Comparison of ENCODE assay signal across 8 cellular contexts in the genomic region with DNA sequence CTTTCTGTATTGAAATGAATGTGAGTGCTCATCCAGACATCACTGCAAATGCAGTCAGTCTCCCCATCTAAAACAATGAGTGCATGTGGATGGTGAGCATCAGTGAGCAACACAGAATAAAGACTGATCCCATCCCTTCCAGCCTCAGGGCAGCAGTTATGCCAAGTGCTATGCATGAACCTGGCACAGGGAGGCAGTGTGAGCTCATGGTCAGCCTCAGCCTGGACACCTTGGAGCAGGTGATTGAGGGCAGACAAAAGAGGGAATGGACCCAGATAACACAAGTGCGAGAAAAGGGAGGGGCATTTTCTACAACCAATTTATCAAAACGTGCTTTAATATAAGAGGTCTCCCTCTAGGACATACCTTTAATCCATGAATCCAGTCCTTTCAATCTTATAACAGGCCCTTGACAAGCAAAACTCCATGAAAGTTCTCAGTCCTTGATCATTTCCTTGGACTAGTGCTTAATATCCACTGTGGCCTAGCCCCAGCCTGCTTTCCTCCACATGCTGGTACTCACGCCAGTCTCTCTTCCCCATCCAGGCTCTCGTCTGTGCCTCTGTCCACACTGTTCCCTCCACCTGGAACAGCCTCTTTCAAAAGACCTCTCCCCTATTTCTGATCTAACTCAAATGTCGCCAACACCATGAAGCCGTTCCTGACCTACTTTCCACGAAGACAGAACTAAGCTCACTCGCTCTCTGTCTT. TPM values are rescaled to one million over a fixed set of nuclear protein-coding genes. Genes with fewer than 3 reads are reported as not detected.
DNase-seq lines count a peak whose midpoint lies in the region; ATAC-seq, FAIRE-seq and TF ChIP-seq lines count a peak whose summit lies in the region.

No MANE protein-coding gene starts in this region.

- H3K9me3 ChIP-seq in A549 (no peaks in the 10 kb centered on the region), keratinocyte (ENCODE audit: control insufficient read depth, low read depth, low read length) (no peaks in the 10 kb centered on the region)

- H3K79me2 ChIP-seq in keratinocyte (ENCODE audit: control insufficient read depth, insufficient read depth, low read length): no peaks in the 10 kb centered on the region

- peak; percentile 57 to 72 for TF ChIP-seq RAD21 in A549 (conservative IDR thresholded peaks at IDR 0.05 in 1 of 2, IDR thresholded peaks at IDR 0.05 in 1 of 2)

- FAIRE-seq in A549 (lab: Jason Lieb, UNC): peak; percentile 65
- FAIRE-seq in keratinocyte (lab: Jason Lieb, UNC): no peak

- no peaks in the 10 kb centered on the region for H3K9me1 ChIP-seq in keratinocyte (ENCODE audit: control insufficient read depth, extremely low read depth, insufficient read depth, low read length)

- H3K4me2 ChIP-seq in A549: no peak overlapping the region
- H3K4me2 ChIP-seq in keratinocyte (ENCODE audit: control insufficient read depth, extremely low read depth, insufficient read depth, low read depth, low read length): no peak overlapping the region

- peak overlapping the region in 1 of 2 experiments; percentile 37; a peak in 2 of 6 replicates for H3K27ac ChIP-seq in A549
- H3K27ac ChIP-seq in keratinocyte (ENCODE audit: control insufficient read depth, insufficient read depth, low read length): no peak overlapping the region

- H3K9me3 Mint-ChIP-seq in effector memory CD8-positive, alpha-beta T cell: no peaks in the 10 kb centered on the region

- H3K27ac Mint-ChIP-seq in effector memory CD8-positive, alpha-beta T cell: no peak overlapping the region

- ATAC-seq in A549: peak; percentile 64 to 91; a peak in 4 of 6 replicates
- no peak for ATAC-seq in effector memory CD8-positive, alpha-beta T cell (replicated peaks)
- ATAC-seq in HG03039 (IDR thresholded peaks at IDR 0.05; ENCODE audit: unreplicated experiment): no peak
- ATAC-seq in HG03280 (IDR thresholded peaks at IDR 0.05; ENCODE audit: unreplicated experiment): no peak

- no peak overlapping the region for H2AFZ ChIP-seq in keratinocyte (ENCODE audit: control insufficient read depth, low read length)

- H3K27me3 ChIP-seq in keratinocyte (ENCODE audit: control insufficient read depth, extremely low read depth, insufficient read depth, low read length): no peaks in the 10 kb centered on the region

- no peaks in the 10 kb centered on the region for H3K4me1 Mint-ChIP-seq in effector memory CD8-positive, alpha-beta T cell (ENCODE audit: low read depth in 2 of 2)

- no peak overlapping the region for H3K4me3 Mint-ChIP-seq in effector memory CD8-positive, alpha-beta T cell

- H3K4me3 ChIP-seq in A549: no peak overlapping the region
- no peak overlapping the region for H3K4me3 ChIP-seq in keratinocyte (ENCODE audit: control insufficient read depth in 2 of 3, extremely low read depth in 1 of 3, insufficient read depth in 2 of 3, low read depth in 1 of 3, low read length in 3 of 3)

- peaks cover 11% of the 10 kb centered on the region for H3K4me1 ChIP-seq in A549
- H3K4me1 ChIP-seq in keratinocyte (ENCODE audit: control insufficient read depth, extremely low read depth, insufficient read depth, low read length): no peaks in the 10 kb centered on the region

- H4K20me1 ChIP-seq in keratinocyte (ENCODE audit: control insufficient read depth, extremely low read depth, insufficient read depth, low read length): no peaks in the 10 kb centered on the region

- CTCF ChIA-PET in A549 (lab: Yijun Ruan, JAX): interaction anchor here (1.0 to 8.2 kb wide), 6 partner anchors 10 to 290 kb away, joined by 3 to 44 read pairs (median 4); no protein-coding TSS in a partner anchor
- CTCF ChIA-PET in HEK293T (lab: Yijun Ruan, JAX): interaction anchor here (1.5 to 2.4 kb wide), 2 partner anchors 118 to 121 kb away, joined by 4 to 22 read pairs; no protein-coding TSS in a partner anchor

- POLR2A ChIA-PET in A549 (lab: Yijun Ruan, JAX) (no interaction called here), HEK293T (lab: Yijun Ruan, JAX) (no interaction called here)

- dilution Hi-C loops in keratinocyte (cut with MboI; ENCODE audit: extremely low pct_ligation_motif_present, low sequenced_read_pairs): no loop called here

- 83% methylated on average over 8 of the region's 8 CpGs for WGBS in A549 (ENCODE audit: missing lambda C conversion rate)

- TF ChIP-seq CTCF in A549 (IDR thresholded peaks at IDR 0.05) (peak; percentile 39), keratinocyte (optimal IDR thresholded peaks at IDR 0.05 in 1 of 3, IDR thresholded peaks at IDR 0.05 in 1 of 3, conservative IDR thresholded peaks at IDR 0.05 in 1 of 3; ENCODE audit: extremely low read depth in 1 of 3, insufficient read depth in 2 of 3, low read length in 3 of 3) (peak; percentile 85 to 97 (median 89))

- H3K27me3 Mint-ChIP-seq in effector memory CD8-positive, alpha-beta T cell: peaks cover 18 to 49% of the 10 kb centered on the region in 2 donors

- no peak for TF ChIP-seq EP300 in A549 (IDR thresholded peaks at IDR 0.05)

- DNase-seq in A549 (ENCODE audit: low read depth in 1 of 2, low spot score in 1 of 2) (peak in 1 of 2 experiments; percentile 45), HEK293T (ENCODE audit: extremely low spot score) (peak; percentile 15), amniotic epithelial cell (ENCODE audit: low read depth) (peak; percentile 25), keratinocyte (ENCODE audit: low read depth, low spot score) (no peak), T-helper 9 cell (no peak)
- no peak for DNase-seq in effector memory CD8-positive, alpha-beta T cell

- no peak overlapping the region for H3K9ac ChIP-seq in keratinocyte (ENCODE audit: control insufficient read depth, extremely low read depth, insufficient read depth, low read length)

- H3K36me3 ChIP-seq in keratinocyte (ENCODE audit: control insufficient read depth in 2 of 2, extremely low read depth in 1 of 2, insufficient read depth in 2 of 2, low read length in 2 of 2): no peaks in the 10 kb centered on the region

- no peaks in the 10 kb centered on the region for H3K36me3 Mint-ChIP-seq in effector memory CD8-positive, alpha-beta T cell (ENCODE audit: insufficient read depth)

- TF ChIP-seq POLR2A in A549 (IDR thresholded peaks at IDR 0.05; ENCODE audit: low read length): no peak

TF ChIP-seq in A549, 52 proteins besides CTCF, POLR2A, EP300 and RAD21:
- TF ChIP-seq SMC3 (IDR thresholded peaks at IDR 0.05): peak; percentile 57
- TF ChIP-seq BHLHE40 (IDR thresholded peaks at IDR 0.05; ENCODE audit: low read depth, low read length): no peak
- TF ChIP-seq, protein P1, sequence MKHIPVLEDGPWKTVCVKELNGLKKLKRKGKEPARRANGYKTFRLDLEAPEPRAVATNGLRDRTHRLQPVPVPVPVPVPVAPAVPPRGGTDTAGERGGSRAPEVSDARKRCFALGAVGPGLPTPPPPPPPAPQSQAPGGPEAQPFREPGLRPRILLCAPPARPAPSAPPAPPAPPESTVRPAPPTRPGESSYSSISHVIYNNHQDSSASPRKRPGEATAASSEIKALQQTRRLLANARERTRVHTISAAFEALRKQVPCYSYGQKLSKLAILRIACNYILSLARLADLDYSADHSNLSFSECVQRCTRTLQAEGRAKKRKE (CRISPR knock-in tag; IDR thresholded peaks at IDR 0.05; ENCODE audit: low read depth): no peak
TF ChIP-seq in A549: peak in this region for 1.

TF ChIP-seq in HEK293T, 16 proteins besides CTCF, POLR2A, EP300 and RAD21:
- TF ChIP-seq CTBP1 (IDR thresholded peaks at IDR 0.05; ENCODE audit: borderline replicate concordance): no peak

RNA-seq across cellular contexts. Expression of a gene that starts 50.5 kb away (rescaled TPM):
- polyA plus RNA-seq in A549 (2011; rRNA removed) (0.04 TPM in 1 of 2 replicates, not detected in the other), A549 (2017; fragmentation: RNase III; extraction: RNeasy Plus Mini Kit Qiagen cat#74134 plus additional on column Dnase treatment) (0.01 TPM in 1 of 3 replicates, not detected in the others), keratinocyte (not detected in 3 replicates)
- polyA plus RNA-seq in A549 (2012; cell fraction: cytosol; rRNA removed): under 0.01 TPM in 1 of 2 replicates, not detected in the other
- polyA plus RNA-seq in A549 (2012; cell fraction: nucleus; rRNA removed): 0.01 TPM in 2 replicates
- not detected in 2 replicates for polyA minus RNA-seq in A549 (2011; rRNA and poly(A)+ RNA removed)
- not detected for polyA plus RNA-seq in keratinocyte (2011; ENCODE audit: low read depth)
- polyA plus RNA-seq in keratinocyte (2011; cell fraction: cytosol; rRNA removed): not detected in 2 replicates
- 0.03 TPM in 1 of 2 replicates, not detected in the other for polyA plus RNA-seq in keratinocyte (2011; cell fraction: nucleus; rRNA removed)
- polyA plus RNA-seq in keratinocyte (2012; ENCODE audit: low replicate concordance): 0.06 TPM in 1 of 2 replicates, not detected in the other
- polyA minus RNA-seq in keratinocyte: not detected in 3 replicates
- polyA minus RNA-seq in keratinocyte (2011; cell fraction: cytosol; rRNA and poly(A)+ RNA removed): not detected
- not detected in 2 replicates for polyA minus RNA-seq in keratinocyte (2011; cell fraction: nucleus; rRNA and poly(A)+ RNA removed)

Comparison
In these comparisons a context has a peak if more than half of its experiments do, and no peak if none do; other contexts are left out.
1. ATAC-seq: peak in A549 (2 of 2); none in effector memory CD8-positive, alpha-beta T cell (single experiment), HG03039 (single experiment) and HG03280 (single experiment).
2. DNase-seq: peak in HEK293T (single experiment) and amniotic epithelial cell (single experiment); none in keratinocyte (single experiment), T-helper 9 cell (single experiment) and effector memory CD8-positive, alpha-beta T cell (0 of 3).